Comparison of ENCODE assay signal across 10 cellular contexts in genomic region chr10:115171392-115171960, GRCh38.
DNase-seq lines count a peak whose midpoint lies in the region; ATAC-seq and TF ChIP-seq lines count a peak whose summit lies in the region.
"Had no signal": no experiment of that assay in that cellular context is flagged by ENCODE, and none has a peak within 500 bp of the region (broad histone marks: within the 10 kb centered on the region; RNA-seq: fewer than 3 reads in every experiment).

No MANE protein-coding gene starts in this region.

- H3K27ac ChIP-seq in colonic mucosa: no peak overlapping the region
- no peak overlapping the region for H3K27ac ChIP-seq in aorta (ENCODE audit: low read depth in 1 of 2, low read length in 2 of 2)
- H3K27ac ChIP-seq: BLaER1 had no signal

- intact Hi-C loops in colonic mucosa (cut with DNase I) (loop anchor here (10.0 kb wide), 1 partner anchor 243 kb away; no protein-coding TSS in a partner anchor), aorta (cut with DNase I) (loop anchor here in 1 of 2 donors (5.0 kb wide), 1 partner anchor 1216 kb away; no protein-coding TSS in a partner anchor)

- ATAC-seq in HG03378 (IDR thresholded peaks at IDR 0.05; ENCODE audit: unreplicated experiment) (no peak), aorta (ENCODE audit: low FRiP score) (no peak), HG02678 (IDR thresholded peaks at IDR 0.05; ENCODE audit: unreplicated experiment) (no peak)

- H3K9me3 ChIP-seq in colonic mucosa (no peaks in the 10 kb centered on the region), aorta (ENCODE audit: control insufficient read depth, low read length) (no peaks in the 10 kb centered on the region)
- H3K9me3 ChIP-seq: BLaER1 had no signal

- peak; percentile 27 for TF ChIP-seq CTCF in colonic mucosa (IDR thresholded peaks at IDR 0.05)

- H3K4me1 ChIP-seq in colonic mucosa (no peaks in the 10 kb centered on the region), aorta (ENCODE audit: control insufficient read depth in 1 of 2, insufficient read depth in 2 of 2, low read length in 2 of 2) (peaks cover 0 to 1% of the 10 kb centered on the region in 2 donors)
- H3K4me1 ChIP-seq: BLaER1 had no signal

- H3K4me3 ChIP-seq in colonic mucosa: no peak overlapping the region
- H3K4me3 ChIP-seq in aorta (ENCODE audit: low read length in 2 of 2): no peak overlapping the region
- H3K4me3 ChIP-seq: BLaER1, lung had no signal

- DNase-seq in NCI-H146 (lab: John Stamatoyannopoulos, UW) (peak; percentile 1), NCI-H146 treated with DMSO at 0.1 percent for 48 hours (lab: John Stamatoyannopoulos, UW; ENCODE audit: unreplicated experiment) (no peak), MV-4-11 (lab: John Stamatoyannopoulos, UW) (peak; percentile 12), colonic mucosa (no peak), pons (ENCODE audit: low spot score) (peak; percentile 10), aorta (no peak)

- WGBS in aorta, 2 donors: 4 to 6% methylated on average over 1 of the region's 1 CpG

- H3K27me3 ChIP-seq in colonic mucosa (no peaks in the 10 kb centered on the region), aorta (ENCODE audit: control insufficient read depth in 1 of 2, insufficient read depth in 2 of 2, low read length in 1 of 2) (no peaks in the 10 kb centered on the region)
- H3K27me3 ChIP-seq: BLaER1 had no signal

- H3K36me3 ChIP-seq in colonic mucosa (no peaks in the 10 kb centered on the region), aorta (ENCODE audit: control insufficient read depth in 1 of 2, insufficient read depth in 2 of 2, low read length in 1 of 2) (no peaks in the 10 kb centered on the region)
- H3K36me3 ChIP-seq: BLaER1 had no signal

- no peak overlapping the region for H3K9ac ChIP-seq in colonic mucosa (ENCODE audit: low read depth in 2 of 2, low read length in 2 of 2)
- H3K9ac ChIP-seq: BLaER1 had no signal

Comparison
In these comparisons a context has a peak if more than half of its experiments do, and no peak if none do; other contexts are left out.
1. DNase-seq: peak in NCI-H146 (single experiment), MV-4-11 (single experiment) and pons (single experiment); none in NCI-H146 treated with DMSO at 0.1 percent for 48 hours (single experiment), colonic mucosa (single experiment) and aorta (0 of 2).